Comparison of ENCODE assay signal across 9 cellular contexts in the genomic region with DNA sequence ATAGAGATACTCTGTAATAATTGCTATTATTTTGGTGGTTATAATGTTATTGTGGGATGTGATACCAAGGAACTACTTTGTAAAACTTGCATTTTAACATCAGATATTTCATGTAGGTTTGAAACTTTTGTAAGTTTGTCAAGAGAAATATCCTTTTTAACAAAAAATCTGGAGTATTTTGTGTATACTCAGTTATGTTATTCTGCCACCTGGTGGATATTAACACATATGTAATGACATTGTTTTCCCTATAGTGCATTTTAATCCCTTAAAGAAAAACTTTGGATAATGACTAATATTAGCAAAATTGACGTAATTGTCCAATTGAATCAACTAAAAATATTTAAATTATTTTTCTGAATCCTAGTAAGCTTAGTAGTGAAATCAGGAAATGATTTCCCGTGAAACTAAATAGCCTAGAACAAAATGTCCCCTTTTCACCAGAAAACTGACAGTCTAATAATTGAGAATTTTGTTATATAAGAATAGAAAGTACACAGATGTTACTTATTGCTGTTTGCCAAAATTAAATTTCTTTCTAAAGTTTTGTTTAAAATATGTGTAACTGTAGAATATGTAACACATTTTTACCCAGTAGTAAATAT. TPM values are rescaled to one million over a fixed set of nuclear protein-coding genes. Genes with fewer than 3 reads are reported as not detected.
DNase-seq lines count a peak whose midpoint lies in the region; ATAC-seq and TF ChIP-seq lines count a peak whose summit lies in the region.
"Had no signal": no experiment of that assay in that cellular context is flagged by ENCODE, and none has a peak within 500 bp of the region (broad histone marks: within the 10 kb centered on the region; RNA-seq: fewer than 3 reads in every experiment).

No MANE protein-coding gene starts in this region.

- DNase-seq in AG09309 (ENCODE audit: low read depth) (no peak), GM20000 (ENCODE audit: low spot score) (peak; percentile 8), Peyer's patch (no peak), germinal center (ENCODE audit: low spot score) (peak; percentile 3)
- no peak for DNase-seq in activated CD8-positive, alpha-beta memory T cell treated with anti-CD3 and anti-CD28 coated beads, Interleukin-2, amount 10 ng/mL, durations not matched to agents 7 days and 5 days
- no peak for DNase-seq in T-helper 2 cell treated with Interferon-gamma antibody and Interleukin-4, amounts not matched to agents 5 μg/mL and 100 μg/mL, for 36 hours (ENCODE audit: low spot score)
- DNase-seq in effector memory CD4-positive, alpha-beta T cell, result no peak
- DNase-seq: activated CD4-positive, CD25-positive, alpha-beta regulatory T cell treated with anti-CD3 and anti-CD28 coated beads, Interleukin-2, amount 50 U/mL, for 72 hours had no signal

- no peaks in the 10 kb centered on the region for H3K9me3 ChIP-seq in Peyer's patch
- H3K9me3 ChIP-seq in effector memory CD4-positive, alpha-beta T cell (ENCODE audit: control insufficient read depth, low read length), result no peaks in the 10 kb centered on the region

- no peak overlapping the region for H3K4me3 Mint-ChIP-seq in activated CD8-positive, alpha-beta memory T cell treated with anti-CD3 and anti-CD28 coated beads, Interleukin-2, amount 10 ng/mL, durations not matched to agents 7 days and 5 days
- no peak overlapping the region for H3K4me3 Mint-ChIP-seq in T-helper 2 cell treated with Interferon-gamma antibody and Interleukin-4, amounts not matched to agents 5 μg/mL and 100 μg/mL, for 36 hours

- CTCF ChIA-PET in activated CD8-positive, alpha-beta memory T cell treated with anti-CD3 and anti-CD28 coated beads, Interleukin-2, amount 10 ng/mL, durations not matched to agents 7 days and 5 days (lab: Charles Lee), result no interaction called here

- H3K4me1 ChIP-seq in Peyer's patch, result peaks cover 0 to 4% (median 0%) of the 10 kb centered on the region in 4 donors
- H3K4me1 ChIP-seq in effector memory CD4-positive, alpha-beta T cell (ENCODE audit: control insufficient read depth, insufficient read depth, low read length, poor library complexity, severe bottlenecking), result no peaks in the 10 kb centered on the region

- no peaks in the 10 kb centered on the region for H3K27me3 Mint-ChIP-seq in activated CD8-positive, alpha-beta memory T cell treated with anti-CD3 and anti-CD28 coated beads, Interleukin-2, amount 10 ng/mL, durations not matched to agents 7 days and 5 days
- no peaks in the 10 kb centered on the region for H3K27me3 Mint-ChIP-seq in T-helper 2 cell treated with Interferon-gamma antibody and Interleukin-4, amounts not matched to agents 5 μg/mL and 100 μg/mL, for 36 hours (ENCODE audit: low read depth)

- H3K27ac ChIP-seq in Peyer's patch, result no peak overlapping the region
- H3K27ac ChIP-seq in effector memory CD4-positive, alpha-beta T cell (ENCODE audit: insufficient read depth, low read length, poor library complexity, severe bottlenecking), result no peak overlapping the region

- no peaks in the 10 kb centered on the region for H3K9me3 Mint-ChIP-seq in activated CD8-positive, alpha-beta memory T cell treated with anti-CD3 and anti-CD28 coated beads, Interleukin-2, amount 10 ng/mL, durations not matched to agents 7 days and 5 days (ENCODE audit: low read depth)
- no peaks in the 10 kb centered on the region for H3K9me3 Mint-ChIP-seq in T-helper 2 cell treated with Interferon-gamma antibody and Interleukin-4, amounts not matched to agents 5 μg/mL and 100 μg/mL, for 36 hours

- H3K36me3 Mint-ChIP-seq in activated CD8-positive, alpha-beta memory T cell treated with anti-CD3 and anti-CD28 coated beads, Interleukin-2, amount 10 ng/mL, durations not matched to agents 7 days and 5 days, result no peaks in the 10 kb centered on the region
- H3K36me3 Mint-ChIP-seq in T-helper 2 cell treated with Interferon-gamma antibody and Interleukin-4, amounts not matched to agents 5 μg/mL and 100 μg/mL, for 36 hours (ENCODE audit: low read depth), result no peaks in the 10 kb centered on the region

- TF ChIP-seq POLR2A in Peyer's patch (IDR thresholded peaks at IDR 0.05), result no peak

- no peaks in the 10 kb centered on the region for H3K27me3 ChIP-seq in Peyer's patch
- H3K27me3 ChIP-seq in effector memory CD4-positive, alpha-beta T cell (replicated peaks; ENCODE audit: control insufficient read depth, insufficient read depth, low read length, poor library complexity, severe bottlenecking), result no peaks in the 10 kb centered on the region

- H3K4me1 Mint-ChIP-seq in activated CD8-positive, alpha-beta memory T cell treated with anti-CD3 and anti-CD28 coated beads, Interleukin-2, amount 10 ng/mL, durations not matched to agents 7 days and 5 days, result no peaks in the 10 kb centered on the region
- no peaks in the 10 kb centered on the region for H3K4me1 Mint-ChIP-seq in T-helper 2 cell treated with Interferon-gamma antibody and Interleukin-4, amounts not matched to agents 5 μg/mL and 100 μg/mL, for 36 hours (ENCODE audit: low read depth)

- ATAC-seq in activated CD8-positive, alpha-beta memory T cell treated with anti-CD3 and anti-CD28 coated beads, Interleukin-2, amount 10 ng/mL, durations not matched to agents 7 days and 5 days, result no peak
- no peak for ATAC-seq in HG02571 (IDR thresholded peaks at IDR 0.05; ENCODE audit: unreplicated experiment)

- H3K27ac Mint-ChIP-seq in activated CD8-positive, alpha-beta memory T cell treated with anti-CD3 and anti-CD28 coated beads, Interleukin-2, amount 10 ng/mL, durations not matched to agents 7 days and 5 days, result no peak overlapping the region
- H3K27ac Mint-ChIP-seq in T-helper 2 cell treated with Interferon-gamma antibody and Interleukin-4, amounts not matched to agents 5 μg/mL and 100 μg/mL, for 36 hours, result no peak overlapping the region

- TF ChIP-seq CTCF in AG09309 (IDR thresholded peaks at IDR 0.05; ENCODE audit: control insufficient read depth, insufficient read depth, low read depth, low read length, missing control alignments) (peak; percentile 24), GM20000 (IDR thresholded peaks at IDR 0.05; ENCODE audit: extremely low read depth, missing control alignments) (no peak), Peyer's patch (IDR thresholded peaks at IDR 0.05) (peak in 4 of 6 experiments; percentile 37 to 58 (median 51))

- peaks cover 0 to 36% (median 0%) of the 10 kb centered on the region in 3 donors for H3K36me3 ChIP-seq in Peyer's patch
- H3K36me3 ChIP-seq in effector memory CD4-positive, alpha-beta T cell (ENCODE audit: control insufficient read depth, insufficient read depth, low read length), result no peaks in the 10 kb centered on the region

- H3K4me3 ChIP-seq in AG09309 (ENCODE audit: control insufficient read depth, low read depth, low read length) (no peak overlapping the region), Peyer's patch (no peak overlapping the region)
- H3K4me3 ChIP-seq in effector memory CD4-positive, alpha-beta T cell (ENCODE audit: insufficient read depth, low read depth, low read length, poor library complexity, severe bottlenecking), result no peak overlapping the region

RNA-seq across cellular contexts. Expression of a gene that starts 39.6 kb away (rescaled TPM):
- 100 to 1,000 TPM in 2 of 4 donors, 10 to 100 TPM in 2; 68.5 to 125 (median 100) TPM for total RNA-seq in Peyer's patch
- total RNA-seq in activated CD8-positive, alpha-beta memory T cell treated with anti-CD3 and anti-CD28 coated beads, Interleukin-2, amount 10 ng/mL, durations not matched to agents 7 days and 5 days, result 1 to 10 TPM in 1 of 2 experiments, under 1 TPM in 1; 0.67 to 1.3 TPM

Comparison
In these comparisons a context has a peak if more than half of its experiments do, and no peak if none do; other contexts are left out.
1. DNase-seq: peak in GM20000 (single experiment) and germinal center (single experiment); none in AG09309 (single experiment), Peyer's patch (0 of 3), activated CD8-positive, alpha-beta memory T cell treated with anti-CD3 and anti-CD28 coated beads, Interleukin-2, amount 10 ng/mL, durations not matched to agents 7 days and 5 days (single experiment), T-helper 2 cell treated with Interferon-gamma antibody and Interleukin-4, amounts not matched to agents 5 μg/mL and 100 μg/mL, for 36 hours (single experiment) and effector memory CD4-positive, alpha-beta T cell (0 of 3).
2. RNA of a gene that starts 39.6 kb away (total RNA-seq): 68.5 to 125 TPM in Peyer's patch; 0.67 to 1.3 TPM in activated CD8-positive, alpha-beta memory T cell treated with anti-CD3 and anti-CD28 coated beads, Interleukin-2, amount 10 ng/mL, durations not matched to agents 7 days and 5 days; every median in the first group is over 10 times any median in the second.